Comparison of ENCODE assay signal across 9 cellular contexts in the genomic region with DNA sequence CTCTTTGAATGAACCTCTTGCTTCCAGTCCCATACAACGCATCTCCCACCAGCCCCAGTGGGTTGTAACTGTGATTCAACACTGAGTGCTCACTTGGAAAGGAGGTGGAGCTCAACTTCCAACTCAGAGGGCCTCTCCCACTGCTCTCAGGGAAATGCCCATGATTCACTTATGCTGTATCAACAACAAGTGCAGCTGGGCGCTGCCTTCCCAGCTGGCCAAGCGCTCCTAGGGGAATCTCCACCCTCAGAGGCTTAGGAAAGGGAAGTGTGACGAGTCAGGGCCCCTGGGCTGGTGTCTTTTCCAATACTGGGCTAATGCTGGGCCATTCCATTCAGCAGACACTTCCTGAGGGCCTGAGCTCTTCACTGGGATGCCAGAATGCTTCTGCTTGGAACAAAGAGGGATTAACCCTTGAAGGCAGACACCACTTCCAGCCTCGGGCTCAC. TPM values are rescaled to one million over a fixed set of nuclear protein-coding genes. Genes with fewer than 3 reads are reported as not detected.
DNase-seq lines count a peak whose midpoint lies in the region; ATAC-seq and TF ChIP-seq lines count a peak whose summit lies in the region.
"Had no signal": no experiment of that assay in that cellular context is flagged by ENCODE, and none has a peak within 500 bp of the region (broad histone marks: within the 10 kb centered on the region; RNA-seq: fewer than 3 reads in every experiment).

No MANE protein-coding gene starts in this region.

- H3K36me3 Mint-ChIP-seq in MCF 10A (ENCODE audit: insufficient read depth, unreplicated experiment): no peaks in the 10 kb centered on the region
- H3K36me3 Mint-ChIP-seq in activated T-cell treated with anti-CD3 and anti-CD28 coated beads, Interleukin-2, amount 50 U/mL, for 4 hours (ENCODE audit: insufficient read depth): no peaks in the 10 kb centered on the region

- POLR2A ChIA-PET in MCF 10A (lab: Yijun Ruan, JAX): interaction anchor here (0.5 to 3.5 kb wide), 4 partner anchors 9 to 422 kb away, joined by 3 to 19 read pairs (median 4); partner anchors contain the start of gene TP53RK

- H3K27me3 ChIP-seq in breast epithelium: no peaks in the 10 kb centered on the region
- H3K27me3 ChIP-seq in kidney epithelial cell (ENCODE audit: control insufficient read depth, insufficient read depth, low read length): no peaks in the 10 kb centered on the region
- no peaks in the 10 kb centered on the region for H3K27me3 ChIP-seq in testis
- H3K27me3 ChIP-seq: gastrocnemius medialis had no signal

- intact Hi-C loops in MCF 10A (cut with micrococcal nuclease) (loop anchor here (5.0 kb wide), 1 partner anchor 129 kb away; the partner anchor contains the start of gene TP53RK), breast epithelium (cut with DNase I; ENCODE audit: low total_unique reads) (no loop called here), testis (cut with DNase I; ENCODE audit: low total_unique reads) (no loop called here)

- H3K4me3 ChIP-seq in breast epithelium: no peak overlapping the region
- no peak overlapping the region for H3K4me3 ChIP-seq in kidney epithelial cell (ENCODE audit: low read depth, low read length)
- no peak overlapping the region for H3K4me3 ChIP-seq in testis
- H3K4me3 ChIP-seq: gastrocnemius medialis had no signal

- H3K27ac Mint-ChIP-seq in MCF 10A (ENCODE audit: low read depth, unreplicated experiment): no peak overlapping the region

- peaks cover 18% of the 10 kb centered on the region for H3K4me1 Mint-ChIP-seq in MCF 10A (ENCODE audit: insufficient read depth, unreplicated experiment)
- peaks cover 19% of the 10 kb centered on the region for H3K4me1 Mint-ChIP-seq in activated T-cell treated with anti-CD3 and anti-CD28 coated beads, Interleukin-2, amount 50 U/mL, for 4 hours (ENCODE audit: low read depth)

- CTCF ChIA-PET in MCF 10A (lab: Yijun Ruan, JAX): interaction anchor here (1.1 kb wide), 1 partner anchor 127 kb away, joined by 3 read pairs; no protein-coding TSS in a partner anchor

- no peaks in the 10 kb centered on the region for H3K27me3 Mint-ChIP-seq in MCF 10A (ENCODE audit: insufficient read depth, unreplicated experiment)
- no peaks in the 10 kb centered on the region for H3K27me3 Mint-ChIP-seq in activated T-cell treated with anti-CD3 and anti-CD28 coated beads, Interleukin-2, amount 50 U/mL, for 4 hours (ENCODE audit: low read depth)

- no peak overlapping the region for H3K27ac ChIP-seq in breast epithelium
- no peak overlapping the region for H3K27ac ChIP-seq in testis
- H3K27ac ChIP-seq: gastrocnemius medialis had no signal

- BruUV-seq in MCF 10A (replicated peaks; lab: Mats Ljungman, UMichigan): no TSS peak

- H3K36me3 ChIP-seq in breast epithelium (no peaks in the 10 kb centered on the region), kidney epithelial cell (ENCODE audit: control insufficient read depth, insufficient read depth, low read length) (no peaks in the 10 kb centered on the region), testis (ENCODE audit: low read depth, missing control alignments) (no peaks in the 10 kb centered on the region)
- H3K36me3 ChIP-seq: gastrocnemius medialis had no signal

- DNase-seq in MCF 10A (ENCODE audit: unreplicated experiment) (peak; percentile 80), breast epithelium (ENCODE audit: low spot score in 2 of 2) (no peak), kidney epithelial cell (ENCODE audit: low read depth) (peak; percentile 79), testis (peak; percentile 37), NCI-H526 treated with DMSO at 0.1 percent for 48 hours (lab: John Stamatoyannopoulos, UW) (no peak)
- no peak for DNase-seq in activated T-cell treated with anti-CD3 and anti-CD28 coated beads, Interleukin-2, amount 50 U/mL, for 4 hours

- no peaks in the 10 kb centered on the region for H3K9me3 ChIP-seq in breast epithelium
- no peaks in the 10 kb centered on the region for H3K9me3 ChIP-seq in testis
- H3K9me3 ChIP-seq: gastrocnemius medialis had no signal

- H3K9me3 Mint-ChIP-seq in MCF 10A (ENCODE audit: unreplicated experiment): no peaks in the 10 kb centered on the region
- H3K9me3 Mint-ChIP-seq in activated T-cell treated with anti-CD3 and anti-CD28 coated beads, Interleukin-2, amount 50 U/mL, for 4 hours: no peaks in the 10 kb centered on the region

- no peak for TF ChIP-seq POLR2A in breast epithelium (IDR thresholded peaks at IDR 0.05)
- TF ChIP-seq POLR2A in testis (IDR thresholded peaks at IDR 0.05): no peak

- 68 to 79% methylated on average over 5 of the region's 5 CpGs for WGBS in testis, 2 donors

- TF ChIP-seq CTCF in MCF 10A (IDR thresholded peaks at IDR 0.05; ENCODE audit: unreplicated experiment) (no peak), breast epithelium (IDR thresholded peaks at IDR 0.05) (no peak), kidney epithelial cell (IDR thresholded peaks at IDR 0.05; ENCODE audit: insufficient read depth, low read length, poor library complexity, severe bottlenecking) (no peak), testis (IDR thresholded peaks at IDR 0.05) (no peak)

- H3K4me3 Mint-ChIP-seq in MCF 10A (ENCODE audit: unreplicated experiment): no peak overlapping the region
- no peak overlapping the region for H3K4me3 Mint-ChIP-seq in activated T-cell treated with anti-CD3 and anti-CD28 coated beads, Interleukin-2, amount 50 U/mL, for 4 hours

- H3K4me1 ChIP-seq in breast epithelium (no peaks in the 10 kb centered on the region), testis (peaks cover 6% of the 10 kb centered on the region)

- peak; percentile 94 to 95 for ATAC-seq in activated T-cell treated with anti-CD3 and anti-CD28 coated beads, Interleukin-2, amount 50 U/mL, for 4 hours
- ATAC-seq in HG03439 (IDR thresholded peaks at IDR 0.05; ENCODE audit: unreplicated experiment): no peak
- ATAC-seq in GM19395 (IDR thresholded peaks at IDR 0.05; ENCODE audit: unreplicated experiment): no peak
- ATAC-seq: gastrocnemius medialis had no signal

RNA-seq across cellular contexts. Expression of gene OCSTAMP, which starts 8.1 kb away (rescaled TPM):
- total RNA-seq in MCF 10A (2022) (not detected in 2 replicates), breast epithelium (under 1 TPM in 1 of 3 donors, not detected in 2; 0.32 TPM), kidney epithelial cell (not detected in 2 replicates), testis (under 1 TPM in 1 of 2 donors, not detected in 1; 0.56 TPM)
- under 1 TPM in 1 of 3 donors, not detected in 2; 0.16 TPM for total RNA-seq in activated T-cell treated with anti-CD3 and anti-CD28 coated beads, Interleukin-2, amount 50 U/mL, for 4 hours
- polyA plus RNA-seq in testis (ENCODE audit: insufficient read depth, low read depth, low replicate concordance): 0.25 TPM
- total RNA-seq: gastrocnemius medialis had no signal

RNA-seq across cellular contexts. Expression of gene ZNF334, which starts 45.2 kb away (rescaled TPM):
- total RNA-seq in MCF 10A (2022) (not detected in 2 replicates), breast epithelium (10 to 100 TPM in 1 of 3 donors, 1 to 10 TPM in 1, under 1 TPM in 1; 0.96 to 18.7 (median 8.2) TPM), kidney epithelial cell (7.8 and 8.0 TPM in 2 replicates), testis (10 to 100 TPM; 26.8 to 33.7 TPM)
- under 1 TPM; 0.42 to 0.63 (median 0.49) TPM for total RNA-seq in activated T-cell treated with anti-CD3 and anti-CD28 coated beads, Interleukin-2, amount 50 U/mL, for 4 hours
- polyA plus RNA-seq in testis (ENCODE audit: insufficient read depth, low read depth, low replicate concordance): 6.0 TPM

Comparison
In these comparisons a context has a peak if more than half of its experiments do, and no peak if none do; other contexts are left out.
1. DNase-seq: peak in MCF 10A (single experiment), kidney epithelial cell (single experiment) and testis (single experiment); none in breast epithelium (0 of 2), activated T-cell treated with anti-CD3 and anti-CD28 coated beads, Interleukin-2, amount 50 U/mL, for 4 hours (single experiment) and NCI-H526 treated with DMSO at 0.1 percent for 48 hours (single experiment).
2. ATAC-seq: peak in activated T-cell treated with anti-CD3 and anti-CD28 coated beads, Interleukin-2, amount 50 U/mL, for 4 hours (2 of 2); none in HG03439 (single experiment) and GM19395 (single experiment).